ENCODE assay signal across 8 cellular contexts in the genomic region with DNA sequence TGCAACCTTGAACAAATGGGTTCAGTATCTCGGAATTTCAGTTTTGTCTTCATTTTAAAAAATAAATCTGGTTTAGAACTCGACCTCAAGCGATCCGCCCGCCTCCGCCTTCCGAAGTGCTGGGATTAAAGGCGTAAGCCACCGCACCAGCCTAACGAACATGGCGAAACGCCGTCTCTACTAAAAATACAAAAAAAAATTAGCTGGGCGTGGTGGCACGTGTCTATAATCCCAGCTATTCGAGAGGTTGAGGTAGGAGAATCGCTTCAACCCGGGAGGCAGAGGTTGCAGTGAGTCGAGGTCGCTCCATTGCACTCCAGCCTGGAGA. TPM values are rescaled to one million over a fixed set of nuclear protein-coding genes. Genes with fewer than 3 reads are reported as not detected.
DNase-seq lines count a peak whose midpoint lies in the region; ATAC-seq and TF ChIP-seq lines count a peak whose summit lies in the region.

No MANE protein-coding gene starts in this region.

- no peak for ATAC-seq in mucosa of descending colon

- H3K36me3 ChIP-seq in HUES48 (ENCODE audit: control insufficient read depth, insufficient read depth, low read length) (peaks cover 40% of the 10 kb centered on the region), mucosa of descending colon (ENCODE audit: low read depth) (peaks cover 1% of the 10 kb centered on the region)

- TF ChIP-seq CTCF in 22Rv1 (IDR thresholded peaks at IDR 0.05) (no peak), mucosa of descending colon (IDR thresholded peaks at IDR 0.05) (no peak)

- peak overlapping the region; percentile 84 for H3K27ac ChIP-seq in 22Rv1
- H3K27ac ChIP-seq in HUES48 (ENCODE audit: low read depth, low read length), result peak overlapping the region; percentile 94
- H3K27ac ChIP-seq in caudate nucleus (ENCODE audit: low read depth, low read length), result peak overlapping the region; percentile 93

- DNase-seq in caudate nucleus (lab: John Stamatoyannopoulos, UW) (peak in 8 of 61 donors; percentile 28 to 62 (median 58)), mucosa of descending colon (no peak), GOT3 (lab: John Stamatoyannopoulos, UW) (no peak), midbrain (lab: John Stamatoyannopoulos, UW) (no peak), NCI-H187 (lab: John Stamatoyannopoulos, UW) (no peak)
- no peak for DNase-seq in activated CD4-positive, CD25-positive, alpha-beta regulatory T cell (lab: John Stamatoyannopoulos, UW)

- H3K9me3 ChIP-seq in HUES48 (ENCODE audit: control insufficient read depth, insufficient read depth, low read length), result peaks cover 18% of the 10 kb centered on the region
- H3K9me3 ChIP-seq in mucosa of descending colon, result peaks cover 22% of the 10 kb centered on the region

- H3K9ac ChIP-seq in HUES48 (ENCODE audit: low read depth, low read length), result peak overlapping the region; percentile 93

- peak overlapping the region; percentile 91 for H3K4me3 ChIP-seq in HUES48 (ENCODE audit: low read depth, low read length)
- peak overlapping the region; percentile 48 for H3K4me3 ChIP-seq in mucosa of descending colon

- intact Hi-C loops in mucosa of descending colon (cut with DNase I, micrococcal nuclease), result no loop called here

- 0 out of 2 replicates have a peak, but pooled peaks cover 4% of the 10 kb centered on the region for H3K27me3 ChIP-seq in HUES48 (ENCODE audit: control insufficient read depth, insufficient read depth, low read length)

- H3K4me1 ChIP-seq in HUES48 (ENCODE audit: control insufficient read depth, insufficient read depth, low read length) (no peaks in the 10 kb centered on the region), mucosa of descending colon (ENCODE audit: low read depth) (peaks cover 7% of the 10 kb centered on the region)

RNA-seq across cellular contexts. Expression of a gene that starts 0.6 kb away (rescaled TPM):
- 10 to 100 TPM; 16.5 to 33.8 (median 20.0) TPM for total RNA-seq in mucosa of descending colon

RNA-seq across cellular contexts. Expression of a gene that starts 1.1 kb away (rescaled TPM):
- total RNA-seq in mucosa of descending colon, result 1 to 10 TPM in 2 of 3 donors, under 1 TPM in 1; 0.24 to 1.3 (median 1.1) TPM

RNA-seq across cellular contexts. Expression of a gene that starts 56.0 kb away (rescaled TPM):
- total RNA-seq in mucosa of descending colon, result 10 to 100 TPM in 1 of 3 donors, 1 to 10 TPM in 2; 6.6 to 16.1 (median 8.4) TPM
